Comparison of ENCODE assay signal across 19 cellular contexts in the genomic region with DNA sequence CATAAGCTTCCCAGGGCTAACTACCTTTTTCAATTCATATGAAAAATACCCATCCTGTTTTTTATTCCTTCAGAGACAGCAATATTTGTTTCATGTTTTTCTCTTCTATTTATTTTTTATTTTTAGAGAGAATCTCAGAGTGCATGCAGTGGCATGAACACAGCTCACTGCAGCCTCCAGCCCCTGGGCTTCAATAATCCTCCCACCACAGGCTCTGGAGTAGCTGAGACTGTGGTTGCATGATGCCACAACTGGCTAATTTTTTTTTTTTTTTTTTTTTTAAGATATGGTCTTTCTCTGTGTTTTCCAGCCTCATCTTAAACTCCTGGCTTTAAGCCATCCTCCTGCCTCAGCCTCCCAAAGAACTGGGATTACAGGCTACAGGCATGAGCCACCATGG.
DNase-seq lines count a peak whose midpoint lies in the region; ATAC-seq and TF ChIP-seq lines count a peak whose summit lies in the region.
"Had no signal": no experiment of that assay in that cellular context is flagged by ENCODE, and none has a peak within 500 bp of the region (broad histone marks: within the 10 kb centered on the region; RNA-seq: fewer than 3 reads in every experiment).

No MANE protein-coding gene starts in this region.

- no peaks in the 10 kb centered on the region for H3K36me3 ChIP-seq in DND-41 (ENCODE audit: insufficient read depth, low read length)
- H3K36me3 ChIP-seq in smooth muscle cell (ENCODE audit: low read depth) = no peaks in the 10 kb centered on the region
- H3K36me3 ChIP-seq: BLaER1 treated with 17β-estradiol and CSF1 and Interleukin-3, amounts not matched to agents 10 nM and 100 nM had no signal

- peak; percentile 58 for DNase-seq in DND-41
- DNase-seq in MV-4-11 (lab: John Stamatoyannopoulos, UW) = peak; percentile 16
- no peak for DNase-seq in foreskin keratinocyte
- no peak for DNase-seq in smooth muscle cell (lab: John Stamatoyannopoulos, UW; ENCODE audit: unreplicated experiment)
- no peak for DNase-seq in NCI-H1105 treated with DMSO at 0.1 percent for 48 hours (lab: John Stamatoyannopoulos, UW)
- no peak for DNase-seq in NCI-H526 (lab: John Stamatoyannopoulos, UW)
- DNase-seq in kidney glomerular epithelial cell (lab: John Stamatoyannopoulos, UW) = no peak
- DNase-seq: AML-193; Caco-2; Calu3; CD4-positive, alpha-beta T cell; CD8-positive, alpha-beta T cell; DMS79 treated with DMSO at 0.1 percent for 48 hours; EL; GDM1 had no signal

- H4K20me1 ChIP-seq in DND-41 (ENCODE audit: insufficient read depth, low read length) (no peaks in the 10 kb centered on the region), smooth muscle cell (ENCODE audit: low read depth) (no peaks in the 10 kb centered on the region)
- H4K20me1 ChIP-seq: BLaER1 treated with 17β-estradiol and CSF1 and Interleukin-3, amounts not matched to agents 10 nM and 100 nM had no signal

- no peaks in the 10 kb centered on the region for H3K79me2 ChIP-seq in DND-41 (ENCODE audit: insufficient read depth, low read length)
- no peaks in the 10 kb centered on the region for H3K79me2 ChIP-seq in smooth muscle cell (ENCODE audit: low read depth)

- H2AFZ ChIP-seq in DND-41 (ENCODE audit: low read depth, low read length) (no peak overlapping the region), smooth muscle cell (ENCODE audit: low read depth) (peak overlapping the region; percentile 10)

- no peak overlapping the region for H3K4me3 ChIP-seq in DND-41 (ENCODE audit: low read depth in 1 of 2, low read length in 2 of 2)
- no peak overlapping the region for H3K4me3 ChIP-seq in smooth muscle cell
- H3K4me3 ChIP-seq: A549; BLaER1 treated with 17β-estradiol and CSF1 and Interleukin-3, amounts not matched to agents 10 nM and 100 nM had no signal

- H3K9me3 ChIP-seq in DND-41 (ENCODE audit: insufficient read depth, low read length, severe bottlenecking) = no peaks in the 10 kb centered on the region
- no peaks in the 10 kb centered on the region for H3K9me3 ChIP-seq in smooth muscle cell (replicated peaks; ENCODE audit: low read depth)
- H3K9me3 ChIP-seq: A549, Caco-2 had no signal

- H3K27me3 ChIP-seq in DND-41 (ENCODE audit: insufficient read depth, low read length, poor library complexity) (no peaks in the 10 kb centered on the region), foreskin keratinocyte (no peaks in the 10 kb centered on the region), smooth muscle cell (ENCODE audit: low read depth) (no peaks in the 10 kb centered on the region)
- H3K27me3 ChIP-seq: BLaER1 treated with 17β-estradiol and CSF1 and Interleukin-3, amounts not matched to agents 10 nM and 100 nM had no signal

- H3K4me1 ChIP-seq in DND-41 (ENCODE audit: insufficient read depth, low read length) (no peaks in the 10 kb centered on the region), foreskin keratinocyte (peaks cover 39% of the 10 kb centered on the region), smooth muscle cell (ENCODE audit: low read depth) (no peaks in the 10 kb centered on the region)
- H3K4me1 ChIP-seq: Caco-2 had no signal

- H3K9ac ChIP-seq in DND-41 (ENCODE audit: low read depth, low read length) (no peak overlapping the region), smooth muscle cell (ENCODE audit: low read depth) (no peak overlapping the region)
- H3K9ac ChIP-seq: BLaER1 treated with 17β-estradiol and CSF1 and Interleukin-3, amounts not matched to agents 10 nM and 100 nM had no signal

- H3F3A ChIP-seq in smooth muscle cell (ENCODE audit: low read depth) = no peaks in the 10 kb centered on the region

- H3K27ac ChIP-seq in DND-41 (ENCODE audit: low read length) (no peak overlapping the region), foreskin keratinocyte (peak overlapping the region; percentile 4), smooth muscle cell (ENCODE audit: low read depth) (peak overlapping the region; percentile 19)
- H3K27ac ChIP-seq: 22Rv1; A549; BLaER1 treated with 17β-estradiol and CSF1 and Interleukin-3, amounts not matched to agents 10 nM and 100 nM; C4-2B had no signal

- no peak overlapping the region for H3K4me2 ChIP-seq in DND-41 (ENCODE audit: insufficient read depth, low read length)
- H3K4me2 ChIP-seq in smooth muscle cell = no peak overlapping the region
- H3K4me2 ChIP-seq: A549; BLaER1 treated with 17β-estradiol and CSF1 and Interleukin-3, amounts not matched to agents 10 nM and 100 nM had no signal

- ATAC-seq in DND-41 (ENCODE audit: insufficient read depth, low read depth) (peak; percentile 93), foreskin keratinocyte (no peak)
- ATAC-seq: A549; CD8-positive, alpha-beta T cell had no signal

- no peak for TF ChIP-seq CTCF in DND-41 (IDR thresholded peaks at IDR 0.05; ENCODE audit: borderline replicate concordance, extremely low read depth, low read length, poor library complexity, severe bottlenecking)
- TF ChIP-seq CTCF in foreskin keratinocyte (conservative IDR thresholded peaks at IDR 0.05) = no peak
- TF ChIP-seq CTCF in smooth muscle cell (IDR thresholded peaks at IDR 0.05; ENCODE audit: borderline replicate concordance, insufficient read depth, poor library complexity, severe bottlenecking) = no peak

Comparison
In these comparisons a context has a peak if more than half of its experiments do, and no peak if none do; other contexts are left out.
1. DNase-seq: peak in DND-41 (single experiment) and MV-4-11 (single experiment); none in foreskin keratinocyte (0 of 2), smooth muscle cell (single experiment), NCI-H1105 treated with DMSO at 0.1 percent for 48 hours (single experiment), NCI-H526 (0 of 2) and kidney glomerular epithelial cell (single experiment).